In the genomic region with DNA sequence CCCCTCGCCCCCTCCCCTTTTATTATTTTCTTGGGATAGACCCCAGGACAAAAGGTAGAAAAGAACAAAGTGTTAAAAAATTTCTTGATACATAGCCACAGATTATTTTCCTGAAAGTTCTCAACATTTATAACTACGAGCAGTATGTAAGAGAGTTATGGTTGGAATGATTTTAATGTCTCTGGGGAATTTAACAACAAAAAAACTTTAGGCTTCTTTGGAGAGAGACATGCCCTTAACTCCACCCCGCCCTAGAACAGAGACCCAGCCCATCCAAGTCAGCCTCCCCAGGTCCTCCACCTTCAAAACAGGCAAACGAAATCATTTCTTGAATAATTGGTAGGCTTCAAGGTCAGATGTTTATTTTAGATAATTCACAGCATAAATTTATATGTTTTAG, we compare ENCODE assay signal across 26 cellular contexts.
DNase-seq lines count a peak whose midpoint lies in the region; ATAC-seq and TF ChIP-seq lines count a peak whose summit lies in the region.
"Had no signal": no experiment of that assay in that cellular context is flagged by ENCODE, and none has a peak within 500 bp of the region (broad histone marks: within the 10 kb centered on the region; RNA-seq: fewer than 3 reads in every experiment).

No MANE protein-coding gene starts in this region.

- H3K27me3 Mint-ChIP-seq in WTC11 (ENCODE audit: low read depth) (no peaks in the 10 kb centered on the region), neural progenitor cell (ENCODE audit: insufficient read depth, low read depth) (peaks cover 2% of the 10 kb centered on the region)
- peaks cover 11% of the 10 kb centered on the region for H3K27me3 Mint-ChIP-seq in activated T-cell treated with anti-CD3 and anti-CD28 coated beads, Interleukin-2, amount 50 U/mL, for 4 hours (ENCODE audit: low read depth)

- peaks cover 77% of the 10 kb centered on the region for H4K20me1 ChIP-seq in neural progenitor cell (ENCODE audit: low read depth)

- WGBS in thyroid gland, 2 donors = 63 to 70% methylated on average over 4 of the region's 4 CpGs

- no peak for DNase-seq in WTC11 (ENCODE audit: low spot score)
- DNase-seq in coronary artery (ENCODE audit: low spot score) = no peak
- no peak for DNase-seq in neural progenitor cell (ENCODE audit: low spot score)
- no peak for DNase-seq in thyroid gland
- DNase-seq in HT-29 (ENCODE audit: low spot score) = no peak
- DNase-seq in activated T-cell treated with anti-CD3 and anti-CD28 coated beads, Interleukin-2, amount 50 U/mL, for 4 hours = no peak
- DNase-seq: activated B cell treated with CpG ODN at 0.5 μM for 24 hours; activated CD4-positive, alpha-beta memory T cell treated with anti-CD3 and anti-CD28 coated beads for 36 hours; activated gamma-delta T cell; CD8-positive, alpha-beta T cell; central memory CD4-positive, alpha-beta T cell; DMS153; erythroblast; gastrocnemius medialis; GF-D8; islet precursor cell; KG1; NCI-H146; NCI-H2171 treated with DMSO at 0.1 percent for 48 hours; NCI-H69; stimulated activated CD8-positive, alpha-beta memory T cell treated with anti-CD3 and anti-CD28 coated beads, Interleukin-4, amount 100 ng/mL, for 48 hours; T1000 had no signal

- intact Hi-C loops in thyroid gland (cut with DNase I) = no loop called here

- H3K4me1 ChIP-seq in neural progenitor cell = peaks cover 72% of the 10 kb centered on the region
- H3K4me1 ChIP-seq in thyroid gland = peaks cover 27 to 46% of the 10 kb centered on the region in 2 donors

- H3K9me3 ChIP-seq in neural progenitor cell (ENCODE audit: low read depth) (no peaks in the 10 kb centered on the region), thyroid gland (no peaks in the 10 kb centered on the region)
- H3K9me3 ChIP-seq: gastrocnemius medialis, neutrophil had no signal

- H3K4me3 Mint-ChIP-seq in WTC11 = peak overlapping the region; percentile 32
- H3K4me3 Mint-ChIP-seq in neural progenitor cell = no peak overlapping the region
- H3K4me3 Mint-ChIP-seq in activated T-cell treated with anti-CD3 and anti-CD28 coated beads, Interleukin-2, amount 50 U/mL, for 4 hours = no peak overlapping the region
- H3K4me3 Mint-ChIP-seq: activated B cell treated with CpG ODN at 0.5 μM for 24 hours; activated CD4-positive, alpha-beta memory T cell treated with anti-CD3 and anti-CD28 coated beads for 36 hours; CD8-positive, alpha-beta T cell had no signal

- H3K9me3 Mint-ChIP-seq in WTC11 (no peaks in the 10 kb centered on the region), neural progenitor cell (peaks cover 7% of the 10 kb centered on the region)
- H3K9me3 Mint-ChIP-seq in activated T-cell treated with anti-CD3 and anti-CD28 coated beads, Interleukin-2, amount 50 U/mL, for 4 hours = no peaks in the 10 kb centered on the region
- H3K9me3 Mint-ChIP-seq: activated B cell treated with CpG ODN at 0.5 μM for 24 hours; activated CD4-positive, alpha-beta memory T cell treated with anti-CD3 and anti-CD28 coated beads for 36 hours; CD8-positive, alpha-beta T cell had no signal

- H3K36me3 ChIP-seq in neural progenitor cell = no peaks in the 10 kb centered on the region
- no peaks in the 10 kb centered on the region for H3K36me3 ChIP-seq in thyroid gland
- H3K36me3 ChIP-seq: gastrocnemius medialis, neutrophil had no signal

- H3K27ac ChIP-seq in coronary artery (peak overlapping the region; percentile 65 to 83), neural progenitor cell (peak overlapping the region; percentile 78), thyroid gland (peak overlapping the region in 2 of 3 donors; percentile 65 to 79)
- H3K27ac ChIP-seq: neutrophil had no signal

- H3K4me1 Mint-ChIP-seq in WTC11 = peaks cover 94% of the 10 kb centered on the region
- H3K4me1 Mint-ChIP-seq in neural progenitor cell = peaks cover 43% of the 10 kb centered on the region
- H3K4me1 Mint-ChIP-seq in activated T-cell treated with anti-CD3 and anti-CD28 coated beads, Interleukin-2, amount 50 U/mL, for 4 hours (ENCODE audit: low read depth) = peaks cover 22% of the 10 kb centered on the region
- H3K4me1 Mint-ChIP-seq: activated B cell treated with CpG ODN at 0.5 μM for 24 hours had no signal

- H3F3A ChIP-seq in neural progenitor cell (ENCODE audit: low read depth) = peaks cover 42% of the 10 kb centered on the region

- H2AFZ ChIP-seq in neural progenitor cell (replicated peaks) = no peak overlapping the region

- CTCF ChIA-PET in WTC11 (lab: Charles Lee) = no interaction called here

- no peak overlapping the region for H3K9ac ChIP-seq in neural progenitor cell

- ATAC-seq in WTC11 = no peak
- no peak for ATAC-seq in GM21528 (IDR thresholded peaks at IDR 0.05; ENCODE audit: low FRiP score, unreplicated experiment)
- ATAC-seq in activated T-cell treated with anti-CD3 and anti-CD28 coated beads, Interleukin-2, amount 50 U/mL, for 4 hours = no peak
- ATAC-seq: CD8-positive, alpha-beta T cell; gastrocnemius medialis; HCT116 had no signal

- TF ChIP-seq CTCF in WTC11 (IDR thresholded peaks at IDR 0.05) (no peak), coronary artery (IDR thresholded peaks at IDR 0.05) (no peak), neural progenitor cell (IDR thresholded peaks at IDR 0.05) (no peak), thyroid gland (IDR thresholded peaks at IDR 0.05) (no peak)

- peaks cover 100% of the 10 kb centered on the region for H3K79me2 ChIP-seq in neural progenitor cell (ENCODE audit: low read depth)

- H3K27me3 ChIP-seq in neural progenitor cell (no peaks in the 10 kb centered on the region), thyroid gland (no peaks in the 10 kb centered on the region)
- H3K27me3 ChIP-seq: gastrocnemius medialis, neutrophil had no signal

- no peak for TF ChIP-seq POLR2A in thyroid gland (IDR thresholded peaks at IDR 0.05)

- H3K4me2 ChIP-seq in neural progenitor cell = peak overlapping the region; percentile 57

- H3K27ac Mint-ChIP-seq in WTC11 (no peak overlapping the region; the same call in 1 of the 2 replicates), neural progenitor cell (no peak overlapping the region)
- H3K27ac Mint-ChIP-seq: activated B cell treated with CpG ODN at 0.5 μM for 24 hours; activated CD4-positive, alpha-beta memory T cell treated with anti-CD3 and anti-CD28 coated beads for 36 hours; CD8-positive, alpha-beta T cell had no signal

- POLR2A ChIA-PET in WTC11 (lab: Charles Lee) = no interaction called here

- peak overlapping the region; percentile 23 for H3K4me3 ChIP-seq in coronary artery
- no peak overlapping the region for H3K4me3 ChIP-seq in neural progenitor cell
- no peak overlapping the region for H3K4me3 ChIP-seq in thyroid gland (replicated peaks in 1 of 3)
- H3K4me3 ChIP-seq: gastrocnemius medialis, lung had no signal

- H3K36me3 Mint-ChIP-seq in WTC11 = peaks cover 13% of the 10 kb centered on the region
- peaks cover 30% of the 10 kb centered on the region for H3K36me3 Mint-ChIP-seq in neural progenitor cell
- H3K36me3 Mint-ChIP-seq in activated T-cell treated with anti-CD3 and anti-CD28 coated beads, Interleukin-2, amount 50 U/mL, for 4 hours (ENCODE audit: insufficient read depth) = peaks cover 3% of the 10 kb centered on the region
- H3K36me3 Mint-ChIP-seq: activated CD4-positive, alpha-beta memory T cell treated with anti-CD3 and anti-CD28 coated beads for 36 hours; CD8-positive, alpha-beta T cell had no signal

TF ChIP-seq in WTC11, 78 proteins besides CTCF, POLR2A, EP300 and RAD21 (continues in another document):
- no peak for TF ChIP-seq PRRX2 (CRISPR knock-in tag; IDR thresholded peaks at IDR 0.05)
- TF ChIP-seq CBFB (CRISPR knock-in tag; IDR thresholded peaks at IDR 0.05; ENCODE audit: low read depth) = no peak
- TF ChIP-seq, protein P1, sequence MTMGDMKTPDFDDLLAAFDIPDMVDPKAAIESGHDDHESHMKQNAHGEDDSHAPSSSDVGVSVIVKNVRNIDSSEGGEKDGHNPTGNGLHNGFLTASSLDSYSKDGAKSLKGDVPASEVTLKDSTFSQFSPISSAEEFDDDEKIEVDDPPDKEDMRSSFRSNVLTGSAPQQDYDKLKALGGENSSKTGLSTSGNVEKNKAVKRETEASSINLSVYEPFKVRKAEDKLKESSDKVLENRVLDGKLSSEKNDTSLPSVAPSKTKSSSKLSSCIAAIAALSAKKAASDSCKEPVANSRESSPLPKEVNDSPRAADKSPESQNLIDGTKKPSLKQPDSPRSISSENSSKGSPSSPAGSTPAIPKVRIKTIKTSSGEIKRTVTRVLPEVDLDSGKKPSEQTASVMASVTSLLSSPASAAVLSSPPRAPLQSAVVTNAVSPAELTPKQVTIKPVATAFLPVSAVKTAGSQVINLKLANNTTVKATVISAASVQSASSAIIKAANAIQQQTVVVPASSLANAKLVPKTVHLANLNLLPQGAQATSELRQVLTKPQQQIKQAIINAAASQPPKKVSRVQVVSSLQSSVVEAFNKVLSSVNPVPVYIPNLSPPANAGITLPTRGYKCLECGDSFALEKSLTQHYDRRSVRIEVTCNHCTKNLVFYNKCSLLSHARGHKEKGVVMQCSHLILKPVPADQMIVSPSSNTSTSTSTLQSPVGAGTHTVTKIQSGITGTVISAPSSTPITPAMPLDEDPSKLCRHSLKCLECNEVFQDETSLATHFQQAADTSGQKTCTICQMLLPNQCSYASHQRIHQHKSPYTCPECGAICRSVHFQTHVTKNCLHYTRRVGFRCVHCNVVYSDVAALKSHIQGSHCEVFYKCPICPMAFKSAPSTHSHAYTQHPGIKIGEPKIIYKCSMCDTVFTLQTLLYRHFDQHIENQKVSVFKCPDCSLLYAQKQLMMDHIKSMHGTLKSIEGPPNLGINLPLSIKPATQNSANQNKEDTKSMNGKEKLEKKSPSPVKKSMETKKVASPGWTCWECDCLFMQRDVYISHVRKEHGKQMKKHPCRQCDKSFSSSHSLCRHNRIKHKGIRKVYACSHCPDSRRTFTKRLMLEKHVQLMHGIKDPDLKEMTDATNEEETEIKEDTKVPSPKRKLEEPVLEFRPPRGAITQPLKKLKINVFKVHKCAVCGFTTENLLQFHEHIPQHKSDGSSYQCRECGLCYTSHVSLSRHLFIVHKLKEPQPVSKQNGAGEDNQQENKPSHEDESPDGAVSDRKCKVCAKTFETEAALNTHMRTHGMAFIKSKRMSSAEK (CRISPR knock-in tag; IDR thresholded peaks at IDR 0.05; ENCODE audit: borderline replicate concordance) = no peak
- no peak for TF ChIP-seq MYBL2 (CRISPR knock-in tag; IDR thresholded peaks at IDR 0.05)
- no peak for TF ChIP-seq ZNF121 (CRISPR knock-in tag; IDR thresholded peaks at IDR 0.05)
- TF ChIP-seq IRF2 (CRISPR knock-in tag; IDR thresholded peaks at IDR 0.05; ENCODE audit: borderline replicate concordance, low read depth) = no peak
- TF ChIP-seq HMGA2 (CRISPR knock-in tag; IDR thresholded peaks at IDR 0.05) = no peak
- TF ChIP-seq NFYB (CRISPR knock-in tag; conservative IDR thresholded peaks at IDR 0.05; ENCODE audit: low read depth) = no peak
